Comparison of ENCODE assay signal across 9 cellular contexts in the genomic region with DNA sequence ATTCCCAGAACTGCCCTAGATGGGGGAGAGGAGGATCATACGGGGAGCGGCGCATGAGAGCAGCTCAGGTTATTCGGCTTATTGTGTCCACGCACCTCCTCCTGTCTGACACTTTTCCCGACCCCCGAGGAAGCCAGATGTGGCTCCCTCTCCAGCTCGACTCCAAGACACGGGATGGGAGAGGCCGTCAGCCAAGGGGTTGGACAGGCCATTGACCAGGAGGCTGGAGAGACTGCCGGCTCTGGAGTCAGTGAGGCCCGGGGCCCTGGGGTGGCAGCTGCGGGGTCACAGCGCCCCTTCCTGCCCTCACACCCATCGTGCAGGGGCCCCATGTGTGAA. TPM values are rescaled to one million over a fixed set of nuclear protein-coding genes. Genes with fewer than 3 reads are reported as not detected.
DNase-seq lines count a peak whose midpoint lies in the region; ATAC-seq and TF ChIP-seq lines count a peak whose summit lies in the region.
"Had no signal": no experiment of that assay in that cellular context is flagged by ENCODE, and none has a peak within 500 bp of the region (broad histone marks: within the 10 kb centered on the region; RNA-seq: fewer than 3 reads in every experiment).

No MANE protein-coding gene starts in this region.

- in situ Hi-C loops in HAP-1 (cut with MboI; ENCODE audit: low sequenced_read_pairs), result no loop called here
- in situ Hi-C loops in transverse colon (cut with MboI; ENCODE audit: low pct_ligation_motif_present in 1 of 4, low pct_unique_long_range_greater_than_20kb in 1 of 4, low sequenced_read_pairs in 3 of 4), result no loop called here

- no peak for DNase-seq in HAP-1 (ENCODE audit: low spot score in 2 of 2)
- DNase-seq in T-helper 17 cell, result no peak
- DNase-seq in stimulated activated naive B cell treated with anti-CD40 and anti-IgM and Interleukin-4, amounts not matched to agents 10 μg/mL and 1 μg/mL and 100 μg/mL, for 72 hours, result no peak
- no peak for DNase-seq in activated CD4-positive, CD25-positive, alpha-beta regulatory T cell (lab: John Stamatoyannopoulos, UW)
- DNase-seq in transverse colon, result no peak
- DNase-seq in SIG-M5 (lab: John Stamatoyannopoulos, UW), result no peak

- TF ChIP-seq CTCF in transverse colon (IDR thresholded peaks at IDR 0.05), result no peak

- 12% methylated on average over 15 of the region's 15 CpGs; no CpG with 5 or more reads in 1 of the 2 donors for WGBS in transverse colon (ENCODE audit: low coverage in 1 of 2), 2 donors

- H3K27me3 ChIP-seq in HAP-1 (ENCODE audit: low read depth), result no peaks in the 10 kb centered on the region
- H3K27me3 ChIP-seq in transverse colon, result peaks cover 69% of the 10 kb centered on the region

- peak overlapping the region; percentile 80 for H3K27ac Mint-ChIP-seq in T-helper 17 cell
- no peak overlapping the region for H3K27ac Mint-ChIP-seq in stimulated activated naive B cell treated with anti-CD40 and anti-IgM and Interleukin-4, amounts not matched to agents 10 μg/mL and 1 μg/mL and 100 μg/mL, for 72 hours

- intact Hi-C loops in transverse colon (cut with DNase I; ENCODE audit: low total_unique reads), result no loop called here

- H3K36me3 Mint-ChIP-seq in T-helper 17 cell (ENCODE audit: low read depth), result no peaks in the 10 kb centered on the region
- H3K36me3 Mint-ChIP-seq in stimulated activated naive B cell treated with anti-CD40 and anti-IgM and Interleukin-4, amounts not matched to agents 10 μg/mL and 1 μg/mL and 100 μg/mL, for 72 hours, result no peaks in the 10 kb centered on the region

- TF ChIP-seq EP300 in transverse colon (IDR thresholded peaks at IDR 0.05; ENCODE audit: low read depth), result no peak

- peaks cover 6% of the 10 kb centered on the region; the same call in 1 of the 2 replicates for H3K4me1 ChIP-seq in HAP-1
- peaks cover 0 to 20% (median 9%) of the 10 kb centered on the region in 4 donors for H3K4me1 ChIP-seq in transverse colon

- H3K4me3 Mint-ChIP-seq in T-helper 17 cell, result peak overlapping the region; percentile 78
- H3K4me3 Mint-ChIP-seq in stimulated activated naive B cell treated with anti-CD40 and anti-IgM and Interleukin-4, amounts not matched to agents 10 μg/mL and 1 μg/mL and 100 μg/mL, for 72 hours, result peak overlapping the region; percentile 70 to 77

- H3K9me3 Mint-ChIP-seq in stimulated activated naive B cell treated with anti-CD40 and anti-IgM and Interleukin-4, amounts not matched to agents 10 μg/mL and 1 μg/mL and 100 μg/mL, for 72 hours, result no peaks in the 10 kb centered on the region

- H3K9me3 ChIP-seq in HAP-1, result no peaks in the 10 kb centered on the region
- no peaks in the 10 kb centered on the region for H3K9me3 ChIP-seq in T-helper 17 cell (ENCODE audit: control insufficient read depth, low read length, poor library complexity, severe bottlenecking)
- peaks cover 2% of the 10 kb centered on the region for H3K9me3 ChIP-seq in iPS-18c (ENCODE audit: control insufficient read depth, insufficient read depth, low read length)
- no peaks in the 10 kb centered on the region for H3K9me3 ChIP-seq in transverse colon
- H3K9me3 ChIP-seq: heart right ventricle had no signal

- no peak for ATAC-seq in T-helper 17 cell
- ATAC-seq in stimulated activated naive B cell treated with anti-CD40 and anti-IgM and Interleukin-4, amounts not matched to agents 10 μg/mL and 1 μg/mL and 100 μg/mL, for 72 hours (replicated peaks), result peak in 1 of 2 donors; percentile 4

- H3K4me3 ChIP-seq in HAP-1, result peak overlapping the region; percentile 47
- H3K4me3 ChIP-seq in iPS-18c (ENCODE audit: insufficient read depth, low read depth, low read length), result peak overlapping the region; percentile 22; the same call in 1 of the 2 replicates
- H3K4me3 ChIP-seq in transverse colon, result peak overlapping the region in 2 of 4 donors; percentile 32 to 38

- no peak for TF ChIP-seq POLR2A in transverse colon (IDR thresholded peaks at IDR 0.05)

- H3K27ac ChIP-seq in transverse colon, result no peak overlapping the region
- H3K27ac ChIP-seq: heart right ventricle had no signal

- peaks cover 14% of the 10 kb centered on the region for H3K4me1 Mint-ChIP-seq in T-helper 17 cell
- peaks cover 11 to 21% of the 10 kb centered on the region in 2 donors for H3K4me1 Mint-ChIP-seq in stimulated activated naive B cell treated with anti-CD40 and anti-IgM and Interleukin-4, amounts not matched to agents 10 μg/mL and 1 μg/mL and 100 μg/mL, for 72 hours

- H3K36me3 ChIP-seq in HAP-1 (replicated peaks) (peaks cover 9% of the 10 kb centered on the region), transverse colon (no peaks in the 10 kb centered on the region)
- H3K36me3 ChIP-seq: heart right ventricle had no signal

- H3K27me3 Mint-ChIP-seq in T-helper 17 cell, result peaks cover 48% of the 10 kb centered on the region
- H3K27me3 Mint-ChIP-seq in stimulated activated naive B cell treated with anti-CD40 and anti-IgM and Interleukin-4, amounts not matched to agents 10 μg/mL and 1 μg/mL and 100 μg/mL, for 72 hours, result peaks cover 74 to 89% of the 10 kb centered on the region in 2 donors

RNA-seq across cellular contexts. Expression of gene DMKN, which starts 2.9 kb away (rescaled TPM):
- not detected for total RNA-seq in T-helper 17 cell
- total RNA-seq in transverse colon, result 10 to 100 TPM in 2 of 4 donors, 1 to 10 TPM in 2; 2.7 to 18.1 (median 10.0) TPM
- total RNA-seq: osteocyte had no signal

RNA-seq across cellular contexts. Expression of gene SBSN, which starts 17.5 kb away (rescaled TPM):
- total RNA-seq in T-helper 17 cell (not detected), transverse colon (not detected)
- total RNA-seq: heart right ventricle, osteocyte had no signal

RNA-seq across cellular contexts. Expression of gene KRTDAP, which starts 20.3 kb away (rescaled TPM):
- total RNA-seq in T-helper 17 cell (not detected), transverse colon (not detected)
- total RNA-seq: heart right ventricle, osteocyte had no signal

RNA-seq across cellular contexts. Expression of gene GAPDHS, which starts 22.7 kb away (rescaled TPM):
- total RNA-seq in T-helper 17 cell (not detected), transverse colon (not detected)
- total RNA-seq: heart right ventricle, osteocyte had no signal

RNA-seq across cellular contexts. Expression of gene TMEM147, which starts 34.8 kb away (rescaled TPM):
- total RNA-seq in T-helper 17 cell (10 to 100 TPM; 30.5 to 37.0 TPM), transverse colon (10 to 100 TPM; 29.5 to 77.0 (median 54.0) TPM)
